ENCODE assay signal across 12 cellular contexts in genomic region chr10:88702848-88703597, GRCh38. TPM values are rescaled to one million over a fixed set of nuclear protein-coding genes. Genes with fewer than 3 reads are reported as not detected.
A peak's percentile ranks its signal among the peaks of the same experiment; 100 is the strongest.
DNase-seq lines count a peak whose midpoint lies in the region; ATAC-seq and TF ChIP-seq lines count a peak whose summit lies in the region.
"Had no signal": no experiment of that assay in that cellular context is flagged by ENCODE, and none has a peak within 500 bp of the region (broad histone marks: within the 10 kb centered on the region; RNA-seq: fewer than 3 reads in every experiment).

No MANE protein-coding gene starts in this region.

- H3K27me3 Mint-ChIP-seq in GM23338 (ENCODE audit: insufficient read depth, low read depth, poor library complexity): peaks cover 73% of the 10 kb centered on the region
- H3K27me3 Mint-ChIP-seq in activated CD4-positive, alpha-beta T cell treated with anti-CD3 and anti-CD28 coated beads for 36 hours: peaks cover 3% of the 10 kb centered on the region

- H3K27ac ChIP-seq in GM23338 (ENCODE audit: low read depth): no peak overlapping the region
- no peak overlapping the region for H3K27ac ChIP-seq in left lung
- H3K27ac ChIP-seq: GM23248, VCaP had no signal

- H2AFZ ChIP-seq in GM23338: no peak overlapping the region
- H2AFZ ChIP-seq: GM23248 had no signal

- no peaks in the 10 kb centered on the region for H3K36me3 Mint-ChIP-seq in GM23338 (ENCODE audit: low read depth)
- H3K36me3 Mint-ChIP-seq in activated CD4-positive, alpha-beta T cell treated with anti-CD3 and anti-CD28 coated beads for 36 hours (ENCODE audit: low read depth): no peaks in the 10 kb centered on the region
- H3K36me3 Mint-ChIP-seq: activated naive CD4-positive, alpha-beta T cell treated with anti-CD3 and anti-CD28 coated beads, Interleukin-2, amount 10 ng/mL, durations not matched to agents 7 days and 5 days had no signal

- peaks cover 96% of the 10 kb centered on the region for H3K27me3 ChIP-seq in GM23338 (ENCODE audit: insufficient read depth)
- H3K27me3 ChIP-seq in left lung: no peaks in the 10 kb centered on the region

- H3K27ac Mint-ChIP-seq in GM23338: no peak overlapping the region
- no peak overlapping the region for H3K27ac Mint-ChIP-seq in activated CD4-positive, alpha-beta T cell treated with anti-CD3 and anti-CD28 coated beads for 36 hours
- H3K27ac Mint-ChIP-seq: activated naive CD4-positive, alpha-beta T cell treated with anti-CD3 and anti-CD28 coated beads, Interleukin-2, amount 10 ng/mL, durations not matched to agents 7 days and 5 days had no signal

- H4K20me1 ChIP-seq in GM23338 (replicated peaks; ENCODE audit: insufficient read depth): peaks cover 15% of the 10 kb centered on the region

- ATAC-seq in GM23338: peak; percentile 99
- peak; percentile 61 for ATAC-seq in left lung
- ATAC-seq in HG03565 (IDR thresholded peaks at IDR 0.05; ENCODE audit: unreplicated experiment): no peak
- no peak for ATAC-seq in activated CD4-positive, alpha-beta T cell treated with anti-CD3 and anti-CD28 coated beads for 36 hours

- DNase-seq in GM23338 (ENCODE audit: low spot score) (peak; percentile 94), NCI-H2029 treated with DMSO at 0.1 percent for 48 hours (lab: John Stamatoyannopoulos, UW) (peak; percentile 18), astrocyte of the hippocampus (ENCODE audit: low read depth, low spot score) (peak; percentile 38), left lung (no peak), NOMO-1 treated with dmso at 0.1 percent for 144 hours (lab: John Stamatoyannopoulos, UW; ENCODE audit: unreplicated experiment) (no peak)
- no peak for DNase-seq in activated CD4-positive, alpha-beta T cell treated with anti-CD3 and anti-CD28 coated beads for 36 hours
- DNase-seq in activated effector memory CD4-positive, alpha-beta T cell treated with anti-CD3 and anti-CD28 coated beads, Interleukin-2, amount 50 U/mL, for 16 hours: no peak
- DNase-seq: activated naive CD4-positive, alpha-beta T cell treated with anti-CD3 and anti-CD28 coated beads, Interleukin-2, amount 10 ng/mL, durations not matched to agents 7 days and 5 days; GM23248 had no signal

- POLR2A ChIA-PET in activated CD4-positive, alpha-beta T cell treated with anti-CD3 and anti-CD28 coated beads for 36 hours (lab: Charles Lee): no interaction called here

- H3K4me2 ChIP-seq in GM23338: no peak overlapping the region

- no peaks in the 10 kb centered on the region for H3K9me2 ChIP-seq in GM23338 (ENCODE audit: insufficient read depth)

- TF ChIP-seq CTCF in GM23338 (conservative IDR thresholded peaks at IDR 0.05; ENCODE audit: low read depth in 2 of 2): no peak
- TF ChIP-seq CTCF in left lung (IDR thresholded peaks at IDR 0.05): no peak

- H3K9me3 ChIP-seq in left lung: no peaks in the 10 kb centered on the region

- H3K4me1 ChIP-seq in GM23338 (ENCODE audit: insufficient read depth): no peaks in the 10 kb centered on the region
- H3K4me1 ChIP-seq in left lung: peaks cover 0 to 3% of the 10 kb centered on the region in 2 donors

- H3K4me3 Mint-ChIP-seq in GM23338: no peak overlapping the region
- no peak overlapping the region for H3K4me3 Mint-ChIP-seq in activated CD4-positive, alpha-beta T cell treated with anti-CD3 and anti-CD28 coated beads for 36 hours
- H3K4me3 Mint-ChIP-seq: activated naive CD4-positive, alpha-beta T cell treated with anti-CD3 and anti-CD28 coated beads, Interleukin-2, amount 10 ng/mL, durations not matched to agents 7 days and 5 days had no signal

- H3K36me3 ChIP-seq in GM23338 (ENCODE audit: insufficient read depth) (no peaks in the 10 kb centered on the region), left lung (no peaks in the 10 kb centered on the region)

- H3K79me2 ChIP-seq in GM23338 (replicated peaks; ENCODE audit: insufficient read depth): no peaks in the 10 kb centered on the region

- H3K9me3 Mint-ChIP-seq in GM23338: peaks cover 3% of the 10 kb centered on the region; the same call in 1 of the 3 replicates
- H3K9me3 Mint-ChIP-seq in activated CD4-positive, alpha-beta T cell treated with anti-CD3 and anti-CD28 coated beads for 36 hours (ENCODE audit: low read depth): no peaks in the 10 kb centered on the region
- H3K9me3 Mint-ChIP-seq: activated naive CD4-positive, alpha-beta T cell treated with anti-CD3 and anti-CD28 coated beads, Interleukin-2, amount 10 ng/mL, durations not matched to agents 7 days and 5 days had no signal

- H3K4me1 Mint-ChIP-seq in GM23338: peaks cover 26% of the 10 kb centered on the region
- H3K4me1 Mint-ChIP-seq in activated CD4-positive, alpha-beta T cell treated with anti-CD3 and anti-CD28 coated beads for 36 hours: peaks cover 19% of the 10 kb centered on the region
- H3K4me1 Mint-ChIP-seq: activated naive CD4-positive, alpha-beta T cell treated with anti-CD3 and anti-CD28 coated beads, Interleukin-2, amount 10 ng/mL, durations not matched to agents 7 days and 5 days had no signal

- no peak overlapping the region for H3K4me3 ChIP-seq in GM23338
- no peak overlapping the region for H3K4me3 ChIP-seq in left lung
- H3K4me3 ChIP-seq: GM23248, lung had no signal

- CTCF ChIA-PET in activated CD4-positive, alpha-beta T cell treated with anti-CD3 and anti-CD28 coated beads for 36 hours (lab: Charles Lee): no interaction called here

- intact Hi-C loops in left lung (cut with DNase I): no loop called here
- intact Hi-C loops in activated CD4-positive, alpha-beta T cell treated with anti-CD3 and anti-CD28 coated beads for 36 hours (cut with DNase I, micrococcal nuclease): no loop called here

- H3F3A ChIP-seq in GM23338 (replicated peaks; ENCODE audit: low read depth): no peaks in the 10 kb centered on the region

TF ChIP-seq in GM23338, 12 proteins besides CTCF, POLR2A, EP300 and RAD21 (continues in another document):
- TF ChIP-seq JUNB (IDR thresholded peaks at IDR 0.05; ENCODE audit: unreplicated experiment): no peak
- peak; percentile 86 for TF ChIP-seq POLR2AphosphoS5 (IDR thresholded peaks at IDR 0.05; ENCODE audit: low read depth)
- TF ChIP-seq NANOG (IDR thresholded peaks at IDR 0.05; ENCODE audit: borderline replicate concordance): peak; percentile 89
- TF ChIP-seq ETS1 (IDR thresholded peaks at IDR 0.05): peak; percentile 76
- TF ChIP-seq ZNF114 (CRISPR knock-in tag; IDR thresholded peaks at IDR 0.05): no peak

RNA-seq across cellular contexts. Expression of gene LIPK, which starts 3.0 kb away (rescaled TPM):
- not detected in 2 replicates for total RNA-seq in GM23338 (2014; rRNA removed; shearing (Covaris generic))
- polyA plus RNA-seq in GM23338 (2016; fragmentation: Nextera tagmentation; extraction: Ambion mirVana): not detected in 2 replicates
- not detected for total RNA-seq in left lung
- not detected for total RNA-seq in activated CD4-positive, alpha-beta T cell treated with anti-CD3 and anti-CD28 coated beads for 36 hours
- total RNA-seq: GM23248, lung had no signal
- polyA plus RNA-seq: GM23248, lung had no signal

RNA-seq across cellular contexts. Expression of gene LIPF, which starts 38.8 kb away (rescaled TPM):
- not detected in 2 replicates for total RNA-seq in GM23338 (2014; rRNA removed; shearing (Covaris generic))
- polyA plus RNA-seq in GM23338 (2016; fragmentation: Nextera tagmentation; extraction: Ambion mirVana): not detected in 2 replicates
- total RNA-seq in left lung: not detected
- total RNA-seq in activated CD4-positive, alpha-beta T cell treated with anti-CD3 and anti-CD28 coated beads for 36 hours: not detected
- total RNA-seq: GM23248, lung had no signal
- polyA plus RNA-seq: GM23248 had no signal

RNA-seq across cellular contexts. Expression of gene LIPN, which starts 56.8 kb away (rescaled TPM):
- total RNA-seq in GM23338 (2014; rRNA removed; shearing (Covaris generic)): not detected in 2 replicates
- polyA plus RNA-seq in GM23338 (2016; fragmentation: Nextera tagmentation; extraction: Ambion mirVana): not detected in 2 replicates
- total RNA-seq in left lung: 1 to 10 TPM in 1 of 2 donors, not detected in 1; 1.2 TPM
- total RNA-seq in activated CD4-positive, alpha-beta T cell treated with anti-CD3 and anti-CD28 coated beads for 36 hours: not detected
- total RNA-seq: GM23248 had no signal
- polyA plus RNA-seq: GM23248 had no signal

Comparison
In these comparisons a context has a peak if more than half of its experiments do, and no peak if none do; other contexts are left out.
1. ATAC-seq: peak in GM23338 (single experiment) and left lung (single experiment); none in HG03565 (single experiment) and activated CD4-positive, alpha-beta T cell treated with anti-CD3 and anti-CD28 coated beads for 36 hours (single experiment).
2. DNase-seq: peak in GM23338 (single experiment), NCI-H2029 treated with DMSO at 0.1 percent for 48 hours (single experiment) and astrocyte of the hippocampus (single experiment); none in left lung (0 of 2), NOMO-1 treated with dmso at 0.1 percent for 144 hours (single experiment), activated CD4-positive, alpha-beta T cell treated with anti-CD3 and anti-CD28 coated beads for 36 hours (single experiment) and activated effector memory CD4-positive, alpha-beta T cell treated with anti-CD3 and anti-CD28 coated beads, Interleukin-2, amount 50 U/mL, for 16 hours (single experiment).